29 cellular contexts compared by ENCODE assay signal in the genomic region with DNA sequence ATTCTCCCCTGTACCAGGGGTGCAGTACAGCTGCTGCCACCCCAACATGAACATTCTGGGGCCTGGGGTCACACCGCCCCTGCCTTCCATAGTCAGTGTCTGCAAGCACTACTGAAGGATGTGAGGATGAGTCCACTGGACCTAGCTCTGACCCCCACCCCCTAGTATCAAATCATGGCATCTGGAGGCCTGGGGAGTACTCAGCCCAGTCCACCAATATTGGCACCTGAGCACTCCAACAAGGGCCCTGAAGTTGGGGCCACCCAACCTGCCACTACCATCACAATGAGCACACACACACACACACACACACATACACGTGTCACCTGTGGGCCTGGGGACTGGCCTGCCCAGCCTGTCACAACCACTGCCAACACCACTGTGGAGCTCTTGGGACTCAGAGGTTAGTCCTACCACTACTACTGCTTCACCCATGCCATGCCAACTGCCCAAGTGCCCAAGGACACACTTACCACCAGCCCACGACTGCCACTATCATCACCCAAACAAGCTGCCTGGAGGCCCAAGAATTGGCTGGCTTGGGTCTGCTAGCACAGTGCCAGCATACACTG.
"Had no signal": no experiment of that assay in that cellular context is flagged by ENCODE, and none has a peak within 500 bp of the region (broad histone marks: within the 10 kb centered on the region; RNA-seq: fewer than 3 reads in every experiment).

No MANE protein-coding gene starts in this region.

- ATAC-seq: activated CD4-positive, CD25-positive, alpha-beta regulatory T cell treated with anti-CD3 and anti-CD28 coated beads, Interleukin-2, amount 50 U/mL, for 24 hours; activated CD8-positive, alpha-beta T cell treated with anti-CD3 and anti-CD28 coated beads for 36 hours; activated T-cell treated with anti-CD3 and anti-CD28 coated beads, Interleukin-2, amount 50 U/mL, for 4 hours; activated T-helper 17 cell treated with anti-CD3 and anti-CD28 coated beads, Interleukin-2, amount 50 U/mL, for 72 hours; effector memory CD8-positive, alpha-beta T cell; T-helper 17 cell had no signal

- H3K27ac ChIP-seq: brain microvascular endothelial cell, coronary artery, dorsolateral prefrontal cortex, esophagus squamous epithelium, WERI-Rb-1 had no signal

- H3K27me3 Mint-ChIP-seq: activated CD8-positive, alpha-beta T cell treated with anti-CD3 and anti-CD28 coated beads for 36 hours; activated naive CD8-positive, alpha-beta T cell; activated T-helper 17 cell treated with anti-CD3 and anti-CD28 coated beads, Interleukin-2, amount 50 U/mL, for 72 hours; central memory CD8-positive, alpha-beta T cell; effector memory CD8-positive, alpha-beta T cell; T-helper 17 cell had no signal

- H3K4me3 ChIP-seq: coronary artery, dorsolateral prefrontal cortex, esophagus squamous epithelium had no signal

- H3K27ac Mint-ChIP-seq: activated B cell treated with CpG ODN at 0.5 μM for 24 hours; activated CD8-positive, alpha-beta T cell treated with anti-CD3 and anti-CD28 coated beads for 36 hours; activated naive CD8-positive, alpha-beta T cell; activated T-helper 17 cell treated with anti-CD3 and anti-CD28 coated beads, Interleukin-2, amount 50 U/mL, for 72 hours; dendritic cell treated with granulocyte-macrophage colony-stimulating factor and Interleukin-4, amounts not matched to agents 40 ng/mL and 50 ng/mL, for 4 days; effector memory CD8-positive, alpha-beta T cell; T-helper 17 cell; T-helper 2 cell treated with Interferon-gamma antibody and Interleukin-4, amounts not matched to agents 5 μg/mL and 100 μg/mL, for 36 hours had no signal

- H3K4me3 Mint-ChIP-seq: activated B cell treated with CpG ODN at 0.5 μM for 24 hours; activated CD8-positive, alpha-beta T cell treated with anti-CD3 and anti-CD28 coated beads for 36 hours; activated naive CD8-positive, alpha-beta T cell; activated T-cell treated with anti-CD3 and anti-CD28 coated beads, Interleukin-2, amount 50 U/mL, for 4 hours; activated T-helper 17 cell treated with anti-CD3 and anti-CD28 coated beads, Interleukin-2, amount 50 U/mL, for 72 hours; central memory CD8-positive, alpha-beta T cell; dendritic cell treated with granulocyte-macrophage colony-stimulating factor and Interleukin-4, amounts not matched to agents 40 ng/mL and 50 ng/mL, for 4 days; effector memory CD8-positive, alpha-beta T cell; T-helper 17 cell; T-helper 2 cell treated with Interferon-gamma antibody and Interleukin-4, amounts not matched to agents 5 μg/mL and 100 μg/mL, for 36 hours had no signal

- H3K4me1 Mint-ChIP-seq: activated B cell treated with CpG ODN at 0.5 μM for 24 hours; activated T-helper 17 cell treated with anti-CD3 and anti-CD28 coated beads, Interleukin-2, amount 50 U/mL, for 72 hours; central memory CD8-positive, alpha-beta T cell; T-helper 17 cell had no signal

- H3K36me3 ChIP-seq: brain microvascular endothelial cell, esophagus squamous epithelium, WERI-Rb-1 had no signal

- H3K4me1 ChIP-seq: esophagus squamous epithelium had no signal

- H3K27me3 ChIP-seq: brain microvascular endothelial cell, esophagus squamous epithelium had no signal

- DNase-seq: activated B cell treated with CpG ODN at 0.5 μM for 24 hours; activated CD4-positive, alpha-beta T cell treated with anti-CD3 and anti-CD28 coated beads for 48 hours; activated CD4-positive, alpha-beta T cell treated with anti-CD3 and anti-CD28 coated beads, Interleukin-2, amount 50 U/mL, for 1 hour; activated CD4-positive, alpha-beta T cell treated with anti-CD3 and anti-CD28 coated beads, Interleukin-2, amount 50 U/mL, for 48 hours; activated CD8-positive, alpha-beta memory T cell treated with anti-CD3 and anti-CD28 coated beads for 24 hours; activated CD8-positive, alpha-beta T cell treated with anti-CD3 and anti-CD28 coated beads for 36 hours; activated effector memory CD4-positive, alpha-beta T cell treated with Interleukin-2 at 50 U/mL for 16 hours; activated gamma-delta T cell treated with Interleukin-2 at 50 U/mL for 16 hours; activated naive CD4-positive, alpha-beta T cell treated with anti-CD3 and anti-CD28 coated beads, Interleukin-2, amount 50 U/mL, for 16 hours; activated naive CD4-positive, alpha-beta T cell treated with Interleukin-2 at 50 U/mL for 16 hours; activated T-cell treated with anti-CD3 and anti-CD28 coated beads, Interleukin-2, amount 50 U/mL, for 4 hours; amniotic stem cell; anterior cingulate cortex; brain microvascular endothelial cell; dorsolateral prefrontal cortex; effector memory CD8-positive, alpha-beta T cell; erythroblast; esophagus squamous epithelium; T-helper 1 cell; T-helper 17 cell; T1000; WERI-Rb-1 had no signal

- H3K9me3 ChIP-seq: esophagus squamous epithelium had no signal
